8 cellular contexts compared by ENCODE assay signal in genomic region chr1:7218210-7218832, GRCh38.
A peak's percentile ranks its signal among the peaks of the same experiment; 100 is the strongest.
DNase-seq lines count a peak whose midpoint lies in the region; ATAC-seq, FAIRE-seq and TF ChIP-seq lines count a peak whose summit lies in the region.

No MANE protein-coding gene starts in this region.

- no peaks in the 10 kb centered on the region for H3K4me1 ChIP-seq in pancreas

- no peak overlapping the region for H3K4me3 ChIP-seq in epithelial cell of proximal tubule (ENCODE audit: low read depth, low read length)
- H3K4me3 ChIP-seq in pancreas = no peak overlapping the region

- ATAC-seq in pancreas (peak in 2 of 4 donors; percentile 49 to 71), GM18870 (IDR thresholded peaks at IDR 0.05; ENCODE audit: unreplicated experiment) (no peak), HG03175 (IDR thresholded peaks at IDR 0.05; ENCODE audit: unreplicated experiment) (no peak)

- POLR2A ChIA-PET in RWPE1 (lab: Yijun Ruan, JAX; ENCODE audit: low non-redundant PET) = no interaction called here

- no peaks in the 10 kb centered on the region for H3K36me3 ChIP-seq in pancreas

- peak; percentile 81 for TF ChIP-seq CTCF in RWPE1 (conservative IDR thresholded peaks at IDR 0.05; ENCODE audit: low read depth)
- peak; percentile 90 for TF ChIP-seq CTCF in epithelial cell of proximal tubule (conservative IDR thresholded peaks at IDR 0.05; ENCODE audit: low read depth, low read length)
- TF ChIP-seq CTCF in pancreas (IDR thresholded peaks at IDR 0.05) = peak in 3 of 4 donors; percentile 52 to 66 (median 60)

- H3K27ac ChIP-seq in RWPE1 (no peak overlapping the region), pancreas (no peak overlapping the region)

- FAIRE-seq in pancreas (lab: Jason Lieb, UNC) = no peak

- 20 to 23% methylated on average over 9 of the region's 9 CpGs for WGBS in pancreas, 2 donors

- H3K27me3 ChIP-seq in pancreas = no peaks in the 10 kb centered on the region

- DNase-seq in activated T-cell treated with anti-CD3 and anti-CD28 coated beads for 24 hours (ENCODE audit: low read depth) (peak; percentile 18), activated T-cell treated with anti-CD3 and anti-CD28 coated beads for 4 hours (no peak), LoVo (ENCODE audit: low spot score) (peak; percentile 29), RWPE1 (ENCODE audit: low spot score) (peak; percentile 55), epithelial cell of proximal tubule (ENCODE audit: low read depth) (no peak), pancreas (peak in 1 of 6 donors; percentile 46)

- H3K9me3 ChIP-seq in pancreas = no peaks in the 10 kb centered on the region

- CTCF ChIA-PET in RWPE1 (lab: Yijun Ruan, JAX) = interaction anchor here (0.6 kb wide), 3 partner anchors 44 to 175 kb away, joined by 3 to 6 read pairs (median 5); no protein-coding TSS in a partner anchor

- intact Hi-C loops in pancreas (cut with DNase I) = loop anchor here in 1 of 3 donors (5.0 kb wide), 1 partner anchor 496 kb away; no protein-coding TSS in a partner anchor

Comparison
In these comparisons a context has a peak if more than half of its experiments do, and no peak if none do; other contexts are left out.
1. DNase-seq: peak in activated T-cell treated with anti-CD3 and anti-CD28 coated beads for 24 hours (single experiment), LoVo (single experiment) and RWPE1 (single experiment); none in activated T-cell treated with anti-CD3 and anti-CD28 coated beads for 4 hours (single experiment) and epithelial cell of proximal tubule (single experiment).
2. Peak in every context shown above with its lines, with median percentiles within 50 percentile points of each other: CTCF ChIP-seq.